ENCODE assay signal across 10 cellular contexts in the genomic region with DNA sequence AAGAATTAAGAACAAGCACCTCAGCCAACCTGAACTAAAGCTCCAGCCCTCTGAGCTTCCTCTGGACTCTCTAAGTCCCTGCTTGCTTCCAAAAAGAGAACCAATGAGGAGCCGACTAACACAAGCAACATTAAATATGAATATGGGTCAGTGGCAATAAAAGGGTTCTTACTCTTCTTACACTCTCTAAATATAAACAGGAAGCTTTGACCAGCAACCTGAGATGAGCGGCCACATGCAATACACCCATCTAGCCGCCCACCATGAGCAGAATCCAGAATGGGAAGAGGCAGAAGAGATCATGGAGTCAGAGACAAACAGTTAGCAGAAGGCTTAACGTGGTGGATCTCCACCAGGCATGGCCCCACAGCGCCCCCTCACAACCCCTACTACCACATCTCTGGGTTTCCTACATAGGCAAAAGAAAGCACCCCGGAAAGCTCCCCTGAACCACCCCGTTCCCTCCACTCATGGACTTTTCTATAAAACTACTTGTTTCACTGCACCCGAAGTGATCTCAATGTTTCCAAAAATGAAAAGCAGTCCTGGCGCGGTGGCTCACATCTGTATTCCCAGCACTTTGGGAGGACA. TPM values are rescaled to one million over a fixed set of nuclear protein-coding genes. Genes with fewer than 3 reads are reported as not detected.
DNase-seq lines count a peak whose midpoint lies in the region; ATAC-seq and TF ChIP-seq lines count a peak whose summit lies in the region.
"Had no signal": no experiment of that assay in that cellular context is flagged by ENCODE, and none has a peak within 500 bp of the region (broad histone marks: within the 10 kb centered on the region; RNA-seq: fewer than 3 reads in every experiment).

No MANE protein-coding gene starts in this region.

- ATAC-seq in left cardiac atrium (no peak), HG02588 (IDR thresholded peaks at IDR 0.05; ENCODE audit: unreplicated experiment) (no peak)

- H2AFZ ChIP-seq in OCI-LY3 (ENCODE audit: low read depth, low read length) = no peak overlapping the region

- no peak for TF ChIP-seq POLR2A in erythroblast (IDR thresholded peaks at IDR 0.05; ENCODE audit: low read length)

- H3K9ac ChIP-seq in OCI-LY3 (ENCODE audit: low read length) (no peak overlapping the region), rectal smooth muscle tissue (ENCODE audit: low read length) (no peak overlapping the region)

- DNase-seq in H7 = peak; percentile 42
- DNase-seq in erythroblast (lab: John Stamatoyannopoulos, UW) = peak; percentile 24 to 26
- DNase-seq in left cardiac atrium = no peak
- DNase-seq in HK-2 (ENCODE audit: unreplicated experiment) = no peak
- DNase-seq: activated CD8-positive, alpha-beta memory T cell treated with anti-CD3 and anti-CD28 coated beads, Interleukin-2, amount 50 U/mL, for 48 hours; GOT3; stimulated activated naive CD4-positive, alpha-beta T cell treated with Interleukin-2 at 50 U/mL for 16 hours had no signal

- H3K9me3 ChIP-seq in OCI-LY3 (ENCODE audit: insufficient read depth, low read length) = no peaks in the 10 kb centered on the region

- H3K27me3 ChIP-seq in H7 (ENCODE audit: control insufficient read depth, insufficient read depth, low read length) = no peaks in the 10 kb centered on the region
- H3K27me3 ChIP-seq in OCI-LY3 (ENCODE audit: low read depth, low read length) = no peaks in the 10 kb centered on the region
- H3K27me3 ChIP-seq in rectal smooth muscle tissue (ENCODE audit: control insufficient read depth, insufficient read depth, low read length) = no peaks in the 10 kb centered on the region

- no peak overlapping the region for H3K4me3 ChIP-seq in H7 (ENCODE audit: insufficient read depth, low read depth, low read length)
- H3K4me3 ChIP-seq in OCI-LY3 (ENCODE audit: low read length) = no peak overlapping the region
- H3K4me3 ChIP-seq in rectal smooth muscle tissue (ENCODE audit: low read length) = no peak overlapping the region

- no peak overlapping the region for H3K4me2 ChIP-seq in OCI-LY3 (ENCODE audit: low read length)

- no peak overlapping the region for H3K27ac ChIP-seq in OCI-LY3 (ENCODE audit: low read length)
- peak overlapping the region; percentile 76 for H3K27ac ChIP-seq in rectal smooth muscle tissue (ENCODE audit: low read depth, low read length)

- TF ChIP-seq CTCF in OCI-LY3 (IDR thresholded peaks at IDR 0.05; ENCODE audit: low read depth, low read length) = 0 out of 2 replicates have a peak, but pooled peaks have one; percentile 7

- H3K4me1 ChIP-seq in OCI-LY3 (ENCODE audit: low read length) = peaks cover 19% of the 10 kb centered on the region
- H3K4me1 ChIP-seq in rectal smooth muscle tissue (ENCODE audit: control insufficient read depth, insufficient read depth, low read length) = peaks cover 22% of the 10 kb centered on the region

- intact Hi-C loops in left cardiac atrium (cut with DNase I) = loop anchor here in 1 of 2 donors (5.0 to 10.0 kb wide), 2 partner anchors 362 to 455 kb away; partner anchors contain the start of gene CALM1

- H3K79me2 ChIP-seq in OCI-LY3 (ENCODE audit: low read length) = no peaks in the 10 kb centered on the region

- H3K36me3 ChIP-seq in H7 (replicated peaks; ENCODE audit: control insufficient read depth, insufficient read depth, low read length) (no peaks in the 10 kb centered on the region), OCI-LY3 (replicated peaks; ENCODE audit: low read depth, low read length) (no peaks in the 10 kb centered on the region), rectal smooth muscle tissue (ENCODE audit: control insufficient read depth, insufficient read depth, low read length) (no peaks in the 10 kb centered on the region)

- no peaks in the 10 kb centered on the region for H4K20me1 ChIP-seq in OCI-LY3 (ENCODE audit: insufficient read depth, low read length)

RNA-seq across cellular contexts. Expression of gene TTC7B, which starts 59.4 kb away (rescaled TPM):
- total RNA-seq in H7 (2014; rRNA removed; shearing (Covaris generic)) = 27.4 and 34.5 TPM in 2 replicates
- total RNA-seq in left cardiac atrium = 10 to 100 TPM; 61.9 to 76.5 TPM

Comparison
In these comparisons a context has a peak if more than half of its experiments do, and no peak if none do; other contexts are left out.
1. DNase-seq: peak in H7 (single experiment) and erythroblast (2 of 2); none in left cardiac atrium (single experiment) and HK-2 (single experiment).